In the genomic region with DNA sequence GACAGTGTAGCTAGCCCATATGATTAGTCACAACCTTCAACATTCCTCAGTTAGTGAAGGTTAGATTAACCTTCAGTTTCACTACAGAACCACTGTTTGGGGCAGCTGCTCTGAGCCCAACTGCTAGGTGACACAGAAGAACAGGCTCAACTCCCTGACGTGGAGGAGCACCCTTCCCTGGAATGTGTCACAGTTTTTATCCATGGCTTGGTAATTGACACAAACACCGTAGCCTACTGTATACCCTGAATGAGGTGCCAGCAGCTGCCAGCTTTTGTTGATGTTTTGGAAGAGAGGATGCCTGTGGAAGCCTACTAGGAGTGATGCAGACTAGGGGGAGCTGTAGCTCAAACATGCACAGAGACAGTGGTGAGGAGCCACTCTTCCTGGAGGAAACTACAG, we compare ENCODE assay signal across 15 cellular contexts. TPM values are rescaled to one million over a fixed set of nuclear protein-coding genes. Genes with fewer than 3 reads are reported as not detected.
A peak's percentile ranks its signal among the peaks of the same experiment; 100 is the strongest.
DNase-seq lines count a peak whose midpoint lies in the region; ATAC-seq and TF ChIP-seq lines count a peak whose summit lies in the region.
"Had no signal": no experiment of that assay in that cellular context is flagged by ENCODE, and none has a peak within 500 bp of the region (broad histone marks: within the 10 kb centered on the region; RNA-seq: fewer than 3 reads in every experiment).

No MANE protein-coding gene starts in this region.

- H3K4me2 ChIP-seq in GM23248 (ENCODE audit: unreplicated experiment), result no peak overlapping the region
- H3K4me2 ChIP-seq in MM.1S (ENCODE audit: low read depth, low read length), result no peak overlapping the region

- H3K9me3 ChIP-seq in GM23248 (ENCODE audit: low read depth), result no peaks in the 10 kb centered on the region
- no peaks in the 10 kb centered on the region for H3K9me3 ChIP-seq in MM.1S (replicated peaks; ENCODE audit: insufficient read depth, low read length)
- H3K9me3 ChIP-seq: gastrocnemius medialis, left ventricle myocardium inferior had no signal

- TF ChIP-seq CTCF in 22Rv1 (IDR thresholded peaks at IDR 0.05) (peak; percentile 26; the same call in 1 of the 2 replicates), HFF-Myc (IDR thresholded peaks at IDR 0.05; ENCODE audit: low read depth, low read length, missing control alignments) (no peak), omental fat pad (IDR thresholded peaks at IDR 0.05) (no peak), MM.1S (IDR thresholded peaks at IDR 0.05; ENCODE audit: low read length) (no peak)

- 70 to 78% methylated on average over 2 of the region's 2 CpGs for WGBS in GM23248 (ENCODE audit: low coverage in 1 of 2, low lambda C conversion rate in 2 of 2, missing lambda C conversion rate in 2 of 2), 2 experiments

- H3K4me3 Mint-ChIP-seq in activated T-helper 17 cell treated with anti-CD3 and anti-CD28 coated beads, Interleukin-2, amount 50 U/mL, for 72 hours, result no peak overlapping the region
- H3K4me3 Mint-ChIP-seq: activated naive CD4-positive, alpha-beta T cell treated with anti-CD3 and anti-CD28 coated beads, Interleukin-2, amount 10 ng/mL, durations not matched to agents 7 days and 5 days had no signal

- in situ Hi-C loops in GM23248 (cut with MboI), result no loop called here

- H3K4me1 ChIP-seq in GM23248 (ENCODE audit: insufficient read depth), result peaks cover 14% of the 10 kb centered on the region
- no peaks in the 10 kb centered on the region for H3K4me1 ChIP-seq in MM.1S (ENCODE audit: low read length)
- H3K4me1 ChIP-seq: gastrocnemius medialis, left ventricle myocardium inferior had no signal

- H3K27me3 ChIP-seq in GM23248 (replicated peaks; ENCODE audit: insufficient read depth), result no peaks in the 10 kb centered on the region
- no peaks in the 10 kb centered on the region for H3K27me3 ChIP-seq in MM.1S (replicated peaks; ENCODE audit: insufficient read depth, low read length)
- H3K27me3 ChIP-seq: gastrocnemius medialis had no signal

- peaks cover 4% of the 10 kb centered on the region for H3K27me3 Mint-ChIP-seq in activated T-helper 17 cell treated with anti-CD3 and anti-CD28 coated beads, Interleukin-2, amount 50 U/mL, for 72 hours

- peaks cover 16% of the 10 kb centered on the region; the same call in 1 of the 2 replicates for H3F3A ChIP-seq in GM23248 (ENCODE audit: insufficient read depth)
- H3F3A ChIP-seq in MM.1S (ENCODE audit: insufficient read depth, low read length), result no peaks in the 10 kb centered on the region

- H3K79me2 ChIP-seq in GM23248 (ENCODE audit: insufficient read depth) (no peaks in the 10 kb centered on the region), MM.1S (ENCODE audit: low read length) (no peaks in the 10 kb centered on the region)

- H4K20me1 ChIP-seq in GM23248 (ENCODE audit: insufficient read depth), result no peaks in the 10 kb centered on the region
- no peaks in the 10 kb centered on the region for H4K20me1 ChIP-seq in MM.1S (ENCODE audit: insufficient read depth, low read length)

- DNase-seq in HFF-Myc (ENCODE audit: extremely low read depth, low read depth), result peak; percentile 1
- peak; percentile 21 for DNase-seq in iPS-NIHi11 (ENCODE audit: low spot score)
- no peak for DNase-seq in omental fat pad (ENCODE audit: low spot score)
- DNase-seq in GM23248, result no peak
- no peak for DNase-seq in MM.1S
- DNase-seq: activated CD4-positive, alpha-beta T cell treated with anti-CD3 and anti-CD28 coated beads, Interleukin-2, amount 50 U/mL, for 48 hours; activated naive CD4-positive, alpha-beta T cell treated with anti-CD3 and anti-CD28 coated beads, Interleukin-2, amount 10 ng/mL, durations not matched to agents 7 days and 5 days; gastrocnemius medialis; left ventricle myocardium inferior; NCI-H1048; NK-92 treated with Interleukin-12 subunit alpha and Interleukin-12 subunit beta, amount 100 ng/mL, for 24 hours had no signal

- no peaks in the 10 kb centered on the region for H3K9me3 Mint-ChIP-seq in activated T-helper 17 cell treated with anti-CD3 and anti-CD28 coated beads, Interleukin-2, amount 50 U/mL, for 72 hours

- no peaks in the 10 kb centered on the region for H3K9me2 ChIP-seq in GM23248 (ENCODE audit: insufficient read depth)
- no peaks in the 10 kb centered on the region for H3K9me2 ChIP-seq in MM.1S (replicated peaks; ENCODE audit: insufficient read depth, low read length)

- no peaks in the 10 kb centered on the region for H3K4me1 Mint-ChIP-seq in activated T-helper 17 cell treated with anti-CD3 and anti-CD28 coated beads, Interleukin-2, amount 50 U/mL, for 72 hours
- H3K4me1 Mint-ChIP-seq: activated naive CD4-positive, alpha-beta T cell treated with anti-CD3 and anti-CD28 coated beads, Interleukin-2, amount 10 ng/mL, durations not matched to agents 7 days and 5 days had no signal

- H3K27ac ChIP-seq in 22Rv1, result no peak overlapping the region
- no peak overlapping the region for H3K27ac ChIP-seq in GM23248
- no peak overlapping the region for H3K27ac ChIP-seq in MM.1S (ENCODE audit: low read length)
- H3K27ac ChIP-seq: coronary artery, gastrocnemius medialis, left ventricle myocardium inferior had no signal

- H3K27ac Mint-ChIP-seq in activated T-helper 17 cell treated with anti-CD3 and anti-CD28 coated beads, Interleukin-2, amount 50 U/mL, for 72 hours, result no peak overlapping the region
- H3K27ac Mint-ChIP-seq: activated naive CD4-positive, alpha-beta T cell treated with anti-CD3 and anti-CD28 coated beads, Interleukin-2, amount 10 ng/mL, durations not matched to agents 7 days and 5 days had no signal

- H2AFZ ChIP-seq in GM23248, result no peak overlapping the region
- no peak overlapping the region for H2AFZ ChIP-seq in MM.1S (ENCODE audit: low read length)

- H3K9ac ChIP-seq in GM23248, result no peak overlapping the region
- no peak overlapping the region for H3K9ac ChIP-seq in MM.1S (ENCODE audit: low read length)

- no peak overlapping the region for H3K4me3 ChIP-seq in HFF-Myc (replicated peaks; ENCODE audit: low read depth, low read length)
- no peak overlapping the region for H3K4me3 ChIP-seq in GM23248
- H3K4me3 ChIP-seq in MM.1S (ENCODE audit: low read length), result no peak overlapping the region
- H3K4me3 ChIP-seq: coronary artery, gastrocnemius medialis, left ventricle myocardium inferior had no signal

- ATAC-seq in activated T-helper 17 cell treated with anti-CD3 and anti-CD28 coated beads, Interleukin-2, amount 50 U/mL, for 72 hours (replicated peaks), result peak; percentile 51
- ATAC-seq in omental fat pad (ENCODE audit: low FRiP score), result no peak
- ATAC-seq in GM21786 (IDR thresholded peaks at IDR 0.05; ENCODE audit: unreplicated experiment), result no peak
- ATAC-seq: gastrocnemius medialis had no signal

- H3K36me3 Mint-ChIP-seq in activated T-helper 17 cell treated with anti-CD3 and anti-CD28 coated beads, Interleukin-2, amount 50 U/mL, for 72 hours (ENCODE audit: low read depth), result no peaks in the 10 kb centered on the region

- no peaks in the 10 kb centered on the region for H3K36me3 ChIP-seq in GM23248 (ENCODE audit: low read depth)
- no peaks in the 10 kb centered on the region for H3K36me3 ChIP-seq in MM.1S (replicated peaks; ENCODE audit: insufficient read depth, low read length)
- H3K36me3 ChIP-seq: gastrocnemius medialis, left ventricle myocardium inferior had no signal

RNA-seq across cellular contexts. Expression of a gene that starts 56.6 kb away (rescaled TPM):
- total RNA-seq in activated T-helper 17 cell treated with anti-CD3 and anti-CD28 coated beads, Interleukin-2, amount 50 U/mL, for 72 hours, result under 1 TPM in 1 of 2 donors, not detected in 1; 0.42 TPM
- total RNA-seq in omental fat pad, result under 1 TPM in 2 of 4 donors, not detected in 2; 0.12 to 0.46 TPM
- total RNA-seq in GM23248 (2014; rRNA removed; shearing (Covaris generic)), result not detected in 2 replicates
- polyA plus RNA-seq in GM23248 (2016; fragmentation: Nextera tagmentation; extraction: Ambion mirVana), result not detected in 2 replicates
- total RNA-seq: left ventricle myocardium inferior had no signal

Comparison
In these comparisons a context has a peak if more than half of its experiments do, and no peak if none do; other contexts are left out.
1. DNase-seq: peak in HFF-Myc (single experiment) and iPS-NIHi11 (single experiment); none in omental fat pad (single experiment), GM23248 (single experiment) and MM.1S (single experiment).